Comparison of ENCODE assay signal across 29 cellular contexts in the genomic region with DNA sequence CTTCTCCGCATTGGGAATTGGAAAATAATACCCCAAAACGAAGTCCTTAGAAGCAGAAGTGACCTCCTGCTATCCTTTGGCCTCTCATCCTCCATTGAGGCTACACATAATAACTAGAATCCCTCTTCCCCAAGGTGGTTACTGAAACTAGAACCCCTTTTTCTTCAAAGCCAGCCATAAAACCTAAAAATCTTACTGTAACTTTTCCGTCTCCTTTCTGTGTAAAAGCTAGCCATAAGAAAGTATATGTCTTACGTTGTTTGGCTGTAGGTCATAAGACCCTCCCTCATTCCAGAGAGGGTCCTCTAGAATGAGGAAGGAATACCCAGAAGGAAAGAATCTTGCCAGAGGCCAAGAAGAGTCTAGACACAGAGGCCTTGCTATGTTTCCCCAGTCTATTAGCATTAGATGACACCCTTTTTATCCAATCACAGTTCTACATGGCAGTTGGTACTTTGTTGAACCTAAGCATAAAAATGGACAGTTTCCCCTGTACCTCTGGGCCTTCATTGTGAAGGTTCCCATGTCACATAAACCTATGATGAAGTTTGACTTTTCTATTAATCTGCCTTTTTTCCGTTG.
DNase-seq lines count a peak whose midpoint lies in the region; ATAC-seq, FAIRE-seq and TF ChIP-seq lines count a peak whose summit lies in the region.
"Had no signal": no experiment of that assay in that cellular context is flagged by ENCODE, and none has a peak within 500 bp of the region (broad histone marks: within the 10 kb centered on the region; RNA-seq: fewer than 3 reads in every experiment).

No MANE protein-coding gene starts in this region.

- H3K9me3 Mint-ChIP-seq in activated CD8-positive, alpha-beta memory T cell treated with anti-CD3 and anti-CD28 coated beads, Interleukin-2, amount 10 ng/mL, durations not matched to agents 7 days and 5 days (ENCODE audit: low read depth): no peaks in the 10 kb centered on the region
- H3K9me3 Mint-ChIP-seq in type B pancreatic cell: no peaks in the 10 kb centered on the region
- H3K9me3 Mint-ChIP-seq: activated naive CD8-positive, alpha-beta T cell treated with anti-CD3 and anti-CD28 coated beads, Interleukin-2, amount 10 ng/mL, durations not matched to agents 7 days and 5 days; central memory CD8-positive, alpha-beta T cell had no signal

- H3K4me3 ChIP-seq in PC-3 (ENCODE audit: low read length) (peak overlapping the region; percentile 18; the same call in 1 of the 2 replicates), H1 (ENCODE audit: extremely low read depth in 1 of 4, insufficient read depth in 2 of 4, low read depth in 3 of 4, low read length in 4 of 4) (no peak overlapping the region)
- H3K4me3 ChIP-seq: gastrocnemius medialis, left lung, suprapubic skin, uterus had no signal

- TF ChIP-seq CTCF in PC-3 (conservative IDR thresholded peaks at IDR 0.05; ENCODE audit: low read depth, low read length): no peak
- TF ChIP-seq CTCF in H1 (IDR thresholded peaks at IDR 0.05; ENCODE audit: control extremely low read depth in 1 of 3, insufficient read depth in 1 of 3, low read depth in 1 of 3, low read length in 3 of 3): no peak
- no peak for TF ChIP-seq CTCF in type B pancreatic cell (conservative IDR thresholded peaks at IDR 0.05)

- H2AFZ ChIP-seq in PC-3 (ENCODE audit: low read length) (no peak overlapping the region), H1 (ENCODE audit: low read length) (no peak overlapping the region)

- 88% methylated on average over 5 of the region's 5 CpGs; no CpG with 5 or more reads in 1 of the 2 experiments for WGBS in H1 (ENCODE audit: extremely low coverage in 1 of 2, insufficient coverage in 1 of 2, insufficient read length in 1 of 2, insufficient replicate concordance in 2 of 2, low coverage in 1 of 2, low lambda C conversion rate in 2 of 2, missing lambda C conversion rate in 1 of 2), 2 experiments

- no peak for DNase-seq in activated CD8-positive, alpha-beta memory T cell treated with anti-CD3 and anti-CD28 coated beads, Interleukin-2, amount 10 ng/mL, durations not matched to agents 7 days and 5 days
- DNase-seq in activated CD8-positive, alpha-beta memory T cell treated with anti-CD3 and anti-CD28 coated beads for 24 hours: no peak
- no peak for DNase-seq in PC-3
- DNase-seq in H1 (ENCODE audit: low read depth in 1 of 2, low spot score in 2 of 2): no peak
- DNase-seq in type B pancreatic cell (ENCODE audit: extremely low spot score, unreplicated experiment): no peak
- DNase-seq in iPS-NIHi7 (ENCODE audit: extremely low spot score): no peak
- DNase-seq: 8988T; activated CD4-positive, alpha-beta memory T cell treated with anti-CD3 and anti-CD28 coated beads for 36 hours; activated CD4-positive, CD25-positive, alpha-beta regulatory T cell; activated naive CD8-positive, alpha-beta T cell treated with anti-CD3 and anti-CD28 coated beads, Interleukin-2, amount 10 ng/mL, durations not matched to agents 7 days and 5 days; gastrocnemius medialis; GDM1; hypothalamus; Kasumi-1; left lung; NCI-H1092; NCI-H1694 treated with DMSO at 0.1 percent for 48 hours; NCI-H510A; NK-92 treated with Interleukin-12 subunit alpha and Interleukin-12 subunit beta, amount 100 ng/mL, for 24 hours; stimulated activated naive CD4-positive, alpha-beta T cell; uterus had no signal

- peak overlapping the region; percentile 27; the same call in 1 of the 2 replicates for H2BK20ac ChIP-seq in H1 (ENCODE audit: low read length)

- ATAC-seq in activated CD8-positive, alpha-beta memory T cell treated with anti-CD3 and anti-CD28 coated beads, Interleukin-2, amount 10 ng/mL, durations not matched to agents 7 days and 5 days: no peak
- ATAC-seq in PC-3 (no peak), HG02759 (IDR thresholded peaks at IDR 0.05; ENCODE audit: unreplicated experiment) (no peak), HG03565 (IDR thresholded peaks at IDR 0.05; ENCODE audit: unreplicated experiment) (no peak)
- ATAC-seq: gastrocnemius medialis, left lung had no signal

- H3K14ac ChIP-seq in H1 (ENCODE audit: insufficient read length): no peak overlapping the region

- TF ChIP-seq RAD21 in H1 (IDR thresholded peaks at IDR 0.05 in 1 of 2, conservative IDR thresholded peaks at IDR 0.05 in 1 of 2; ENCODE audit: low read depth in 2 of 2, low read length in 2 of 2): no peak

- intact Hi-C loops in PC-3 (cut with micrococcal nuclease): loop anchor here (5.0 kb wide), 1 partner anchor 341 kb away; no protein-coding TSS in a partner anchor

- H3F3A ChIP-seq in PC-3 (ENCODE audit: low read length, unreplicated experiment): no peaks in the 10 kb centered on the region

- CTCF ChIA-PET in activated CD8-positive, alpha-beta memory T cell treated with anti-CD3 and anti-CD28 coated beads, Interleukin-2, amount 10 ng/mL, durations not matched to agents 7 days and 5 days (lab: Charles Lee): no interaction called here
- CTCF ChIA-PET in PC-3 (lab: Charles Lee) (no interaction called here), H1 (lab: Charles Lee; ENCODE audit: partially characterized antibody) (no interaction called here)

- H3K4me1 Mint-ChIP-seq in activated CD8-positive, alpha-beta memory T cell treated with anti-CD3 and anti-CD28 coated beads, Interleukin-2, amount 10 ng/mL, durations not matched to agents 7 days and 5 days: peaks cover 48% of the 10 kb centered on the region
- H3K4me1 Mint-ChIP-seq in type B pancreatic cell (ENCODE audit: unreplicated experiment): peaks cover 19% of the 10 kb centered on the region

- H3K4me2 ChIP-seq in PC-3 (ENCODE audit: low read length) (peak overlapping the region; percentile 54), H1 (ENCODE audit: insufficient read depth in 1 of 2, low read depth in 2 of 2, low read length in 2 of 2) (no peak overlapping the region)

- FAIRE-seq in H1 (lab: Jason Lieb, UNC): no peak
- FAIRE-seq: astrocyte, endometrium, islet of Langerhans, RCC 7860 had no signal

- no peak overlapping the region for H2BK12ac ChIP-seq in H1 (ENCODE audit: low read depth, low read length)

- no peak overlapping the region for H4K8ac ChIP-seq in H1 (ENCODE audit: extremely low read depth, insufficient read depth, low read length)

- H3K27me3 Mint-ChIP-seq in activated CD8-positive, alpha-beta memory T cell treated with anti-CD3 and anti-CD28 coated beads, Interleukin-2, amount 10 ng/mL, durations not matched to agents 7 days and 5 days: peaks cover 2% of the 10 kb centered on the region
- no peaks in the 10 kb centered on the region for H3K27me3 Mint-ChIP-seq in type B pancreatic cell
- H3K27me3 Mint-ChIP-seq: activated naive CD8-positive, alpha-beta T cell treated with anti-CD3 and anti-CD28 coated beads, Interleukin-2, amount 10 ng/mL, durations not matched to agents 7 days and 5 days; central memory CD8-positive, alpha-beta T cell had no signal

- H4K20me1 ChIP-seq in PC-3 (ENCODE audit: low read length) (no peaks in the 10 kb centered on the region), H1 (replicated peaks in 1 of 2; ENCODE audit: control insufficient read depth in 1 of 2, insufficient read depth in 2 of 2, low read length in 2 of 2) (no peaks in the 10 kb centered on the region)

- H3K23me2 ChIP-seq in H1 (ENCODE audit: low read depth, low read length): peaks cover 5% of the 10 kb centered on the region; the same call in 1 of the 2 replicates

- no peak overlapping the region for H3K18ac ChIP-seq in H1 (ENCODE audit: extremely low read depth, low read length)

- H3K79me2 ChIP-seq in PC-3 (ENCODE audit: low read length) (peaks cover under 1% of the 10 kb centered on the region), H1 (ENCODE audit: control insufficient read depth in 1 of 2, insufficient read depth in 2 of 2, low read length in 2 of 2) (peaks cover 0 to 5% of the 10 kb centered on the region in 2 experiments; a peak in 1 of 4 replicates)

- no peak overlapping the region for H3K56ac ChIP-seq in H1 (replicated peaks; ENCODE audit: insufficient read length, low read depth, low read length)

- POLR2A ChIA-PET in PC-3 (lab: Charles Lee; ENCODE audit: unreplicated experiment): no interaction called here
- POLR2A ChIA-PET in H1 (lab: Charles Lee; ENCODE audit: partially characterized antibody): interaction anchor here (1.2 to 9.7 kb wide), 5 partner anchors 15 to 1638 kb away, joined by 3 to 477 read pairs (median 9); a partner anchor contains a TSS

- H3K27me3 ChIP-seq in PC-3 (ENCODE audit: low read length) (no peaks in the 10 kb centered on the region), H1 (replicated peaks in 1 of 4; ENCODE audit: control insufficient read depth in 3 of 4, extremely low read depth in 1 of 4, insufficient read depth in 3 of 4, low read length in 3 of 4) (no peaks in the 10 kb centered on the region)

- H3K4me1 ChIP-seq in PC-3 (ENCODE audit: insufficient read depth, low read length): peaks cover 38% of the 10 kb centered on the region
- H3K4me1 ChIP-seq in H1 (replicated peaks in 1 of 4; ENCODE audit: control insufficient read depth in 3 of 4, insufficient read depth in 4 of 4, low read length in 3 of 4): peaks cover 0 to 5% (median 2%) of the 10 kb centered on the region in 4 experiments; a peak in 3 of 7 replicates
- H3K4me1 ChIP-seq: uterus had no signal

- H3K27ac Mint-ChIP-seq in activated CD8-positive, alpha-beta memory T cell treated with anti-CD3 and anti-CD28 coated beads, Interleukin-2, amount 10 ng/mL, durations not matched to agents 7 days and 5 days: peak overlapping the region; percentile 6
- peak overlapping the region; percentile 2 for H3K27ac Mint-ChIP-seq in type B pancreatic cell
- H3K27ac Mint-ChIP-seq: activated CD4-positive, alpha-beta memory T cell treated with anti-CD3 and anti-CD28 coated beads for 36 hours; activated naive CD8-positive, alpha-beta T cell treated with anti-CD3 and anti-CD28 coated beads, Interleukin-2, amount 10 ng/mL, durations not matched to agents 7 days and 5 days had no signal

- H3K4me3 Mint-ChIP-seq in activated CD8-positive, alpha-beta memory T cell treated with anti-CD3 and anti-CD28 coated beads, Interleukin-2, amount 10 ng/mL, durations not matched to agents 7 days and 5 days: no peak overlapping the region
- no peak overlapping the region for H3K4me3 Mint-ChIP-seq in type B pancreatic cell
- H3K4me3 Mint-ChIP-seq: activated CD4-positive, alpha-beta memory T cell treated with anti-CD3 and anti-CD28 coated beads for 36 hours; activated naive CD8-positive, alpha-beta T cell treated with anti-CD3 and anti-CD28 coated beads, Interleukin-2, amount 10 ng/mL, durations not matched to agents 7 days and 5 days; central memory CD8-positive, alpha-beta T cell had no signal

- H4K5ac ChIP-seq in H1 (ENCODE audit: insufficient read length, low read depth, low read length): no peak overlapping the region

- H3K36me3 ChIP-seq in PC-3 (ENCODE audit: low read depth, low read length) (no peaks in the 10 kb centered on the region), H1 (ENCODE audit: control insufficient read depth in 2 of 4, insufficient read depth in 4 of 4, low read length in 3 of 4) (no peaks in the 10 kb centered on the region)
- H3K36me3 ChIP-seq: gastrocnemius medialis, left lung, suprapubic skin, uterus had no signal

- peak; percentile 40 to 70 for TF ChIP-seq POLR2A in H1 (IDR thresholded peaks at IDR 0.05; ENCODE audit: control extremely low read depth in 1 of 2, low read depth in 2 of 2, low read length in 2 of 2)

- no peak overlapping the region for H2BK15ac ChIP-seq in H1 (ENCODE audit: low read length)

- H3K9me3 ChIP-seq in PC-3 (ENCODE audit: low read length) (no peaks in the 10 kb centered on the region), H1 (ENCODE audit: insufficient read depth in 2 of 2, low read depth in 1 of 2, low read length in 1 of 2) (no peaks in the 10 kb centered on the region)
- H3K9me3 ChIP-seq: gastrocnemius medialis, left lung, suprapubic skin, uterus had no signal

- BruUV-seq in PC-3 (replicated peaks; lab: Mats Ljungman, UMichigan): no TSS peak

- H3K36me3 Mint-ChIP-seq in activated CD8-positive, alpha-beta memory T cell treated with anti-CD3 and anti-CD28 coated beads, Interleukin-2, amount 10 ng/mL, durations not matched to agents 7 days and 5 days: peaks cover 6% of the 10 kb centered on the region
- no peaks in the 10 kb centered on the region for H3K36me3 Mint-ChIP-seq in type B pancreatic cell

- H2AK5ac ChIP-seq in H1 (ENCODE audit: low read depth, low read length): no peak overlapping the region

- H3K27ac ChIP-seq in PC-3 (ENCODE audit: low read length): peak overlapping the region; percentile 50
- H3K27ac ChIP-seq in H1 (ENCODE audit: low read depth, low read length): no peak overlapping the region
- H3K27ac ChIP-seq: gastrocnemius medialis, suprapubic skin, uterus had no signal

- no peak overlapping the region for H2BK120ac ChIP-seq in H1 (replicated peaks; ENCODE audit: low read depth, low read length)

- no peaks in the 10 kb centered on the region for H3K79me1 ChIP-seq in H1 (ENCODE audit: low read depth, low read length)

- H3K9ac ChIP-seq in PC-3 (ENCODE audit: low read length): no peak overlapping the region
- no peak overlapping the region for H3K9ac ChIP-seq in H1 (replicated peaks in 1 of 4; ENCODE audit: extremely low read depth in 1 of 4, low read depth in 3 of 4, low read length in 3 of 4)

- no peak overlapping the region for H4K91ac ChIP-seq in H1 (replicated peaks; ENCODE audit: insufficient read length, low read length)

- TF ChIP-seq EP300 in H1 (IDR thresholded peaks at IDR 0.05; ENCODE audit: borderline replicate concordance in 1 of 2, low read depth in 2 of 2, low read length in 2 of 2): no peak

- no peaks in the 10 kb centered on the region for H3K9me2 ChIP-seq in PC-3 (replicated peaks; ENCODE audit: low read length)

- H3K23ac ChIP-seq in H1 (ENCODE audit: insufficient read length): no peak overlapping the region

- H2BK5ac ChIP-seq in H1 (ENCODE audit: low read depth, low read length): peak overlapping the region; percentile 45; the same call in 1 of the 2 replicates

- H3K4ac ChIP-seq in H1 (replicated peaks; ENCODE audit: insufficient read length, low read depth, low read length): no peak overlapping the region
